In the genomic region with DNA sequence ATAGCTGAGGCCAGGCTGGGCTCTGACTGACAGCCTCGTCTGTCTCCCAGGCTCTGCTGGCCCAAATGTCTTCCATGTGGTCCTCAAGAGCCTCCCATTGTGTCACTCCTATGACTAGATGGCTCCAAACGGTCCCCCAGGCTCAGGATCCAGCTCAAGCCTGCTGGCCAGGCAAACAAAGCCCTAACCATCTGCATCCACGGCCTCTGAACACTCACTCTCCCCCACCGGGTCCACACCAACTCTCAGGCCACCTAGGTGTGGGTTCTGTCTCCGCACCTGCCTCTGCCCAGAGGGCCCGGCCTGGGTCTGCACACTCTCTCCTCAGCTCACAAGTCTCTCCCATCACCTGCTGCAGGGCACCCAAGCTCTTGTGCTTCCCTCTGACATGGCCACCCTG, we compare ENCODE assay signal across 11 cellular contexts. TPM values are rescaled to one million over a fixed set of nuclear protein-coding genes. Genes with fewer than 3 reads are reported as not detected.
DNase-seq lines count a peak whose midpoint lies in the region; ATAC-seq lines count a peak whose summit lies in the region.
"Had no signal": no experiment of that assay in that cellular context is flagged by ENCODE, and none has a peak within 500 bp of the region (broad histone marks: within the 10 kb centered on the region; RNA-seq: fewer than 3 reads in every experiment).

No MANE protein-coding gene starts in this region.

- no peak overlapping the region for H3K14ac ChIP-seq in neuronal stem cell (ENCODE audit: low read length)

- no peak overlapping the region for H2AFZ ChIP-seq in neuronal stem cell (ENCODE audit: low read length)

- no peak overlapping the region for H2BK15ac ChIP-seq in neuronal stem cell (ENCODE audit: low read length)

- H2BK12ac ChIP-seq in neuronal stem cell (ENCODE audit: low read length): no peak overlapping the region

- H3K27ac ChIP-seq in neuronal stem cell (replicated peaks; ENCODE audit: low read length): no peak overlapping the region
- H3K27ac ChIP-seq: HL-60 had no signal

- H3K36me3 ChIP-seq in neuronal stem cell (replicated peaks in 1 of 2; ENCODE audit: control insufficient read depth in 2 of 2, insufficient read depth in 2 of 2, low read length in 2 of 2): no peaks in the 10 kb centered on the region
- H3K36me3 ChIP-seq: BE2C had no signal

- intact Hi-C loops in cardiac septum (cut with DNase I): no loop called here
- intact Hi-C loops in left cardiac atrium (cut with DNase I): no loop called here

- no peaks in the 10 kb centered on the region for H3K4me1 ChIP-seq in neuronal stem cell (ENCODE audit: control insufficient read depth in 2 of 2, insufficient read depth in 1 of 2, low read depth in 1 of 2, low read length in 2 of 2)

- no peak overlapping the region for H3K4me3 ChIP-seq in neuronal stem cell (ENCODE audit: low read length in 2 of 2)

- peaks cover 0 to 4% (median 0%) of the 10 kb centered on the region in 3 experiments for H3K27me3 ChIP-seq in neuronal stem cell (ENCODE audit: control insufficient read depth in 3 of 3, insufficient read depth in 3 of 3, low read depth in 1 of 3, low read length in 3 of 3)
- H3K27me3 ChIP-seq: BE2C had no signal

- peak overlapping the region; percentile 73 for H3K27ac Mint-ChIP-seq in activated T-helper 17 cell treated with anti-CD3 and anti-CD28 coated beads, Interleukin-2, amount 50 U/mL, for 72 hours

- ATAC-seq in left cardiac atrium: no peak
- no peak for ATAC-seq in activated T-helper 17 cell treated with anti-CD3 and anti-CD28 coated beads, Interleukin-2, amount 50 U/mL, for 72 hours (replicated peaks)
- no peak for ATAC-seq in GM19455 (IDR thresholded peaks at IDR 0.05; ENCODE audit: unreplicated experiment)

- H3K36me3 Mint-ChIP-seq in activated T-helper 17 cell treated with anti-CD3 and anti-CD28 coated beads, Interleukin-2, amount 50 U/mL, for 72 hours (ENCODE audit: low read depth): peaks cover 9% of the 10 kb centered on the region

- WGBS in neuronal stem cell (ENCODE audit: extremely low coverage in 2 of 2, insufficient read length in 2 of 2, insufficient replicate concordance in 1 of 2), 2 donors: no CpG with 5 or more reads among the region's 6 CpGs

- H3K79me1 ChIP-seq in neuronal stem cell (ENCODE audit: low read depth, low read length): no peaks in the 10 kb centered on the region

- H3K9me3 Mint-ChIP-seq in activated T-helper 17 cell treated with anti-CD3 and anti-CD28 coated beads, Interleukin-2, amount 50 U/mL, for 72 hours: peaks cover 4% of the 10 kb centered on the region

- H2BK5ac ChIP-seq in neuronal stem cell (ENCODE audit: low read length): no peak overlapping the region

- DNase-seq in cardiac septum (ENCODE audit: low spot score): peak; percentile 50
- no peak for DNase-seq in left cardiac atrium
- DNase-seq in neuronal stem cell (ENCODE audit: low spot score): no peak
- no peak for DNase-seq in central memory CD4-positive, alpha-beta T cell
- DNase-seq in ecto neural progenitor cell (ENCODE audit: low spot score): no peak
- DNase-seq: BE2C, DMS53, GF-D8 had no signal

- H3K9me3 ChIP-seq in neuronal stem cell (replicated peaks in 1 of 2; ENCODE audit: control insufficient read depth in 2 of 2, insufficient read depth in 1 of 2, low read depth in 1 of 2, low read length in 2 of 2): peaks cover 0 to 1% of the 10 kb centered on the region in 2 donors
- H3K9me3 ChIP-seq: BE2C had no signal

- H3K27me3 Mint-ChIP-seq in activated T-helper 17 cell treated with anti-CD3 and anti-CD28 coated beads, Interleukin-2, amount 50 U/mL, for 72 hours: no peaks in the 10 kb centered on the region

- no peak overlapping the region for H3K9ac ChIP-seq in neuronal stem cell (ENCODE audit: low read depth, low read length, poor library complexity)

- no peak overlapping the region for H4K91ac ChIP-seq in neuronal stem cell (ENCODE audit: low read depth, low read length, poor library complexity)

- no peak overlapping the region for H3K4me2 ChIP-seq in neuronal stem cell (ENCODE audit: insufficient read depth, low read length, poor library complexity, severe bottlenecking)

- no peak overlapping the region for H3K4me3 Mint-ChIP-seq in activated T-helper 17 cell treated with anti-CD3 and anti-CD28 coated beads, Interleukin-2, amount 50 U/mL, for 72 hours

- no peak overlapping the region for H3K4ac ChIP-seq in neuronal stem cell (ENCODE audit: low read length)

- H3K18ac ChIP-seq in neuronal stem cell (ENCODE audit: low read length): peak overlapping the region; percentile 41

- H3K23ac ChIP-seq in neuronal stem cell (ENCODE audit: low read depth, low read length, poor library complexity): no peak overlapping the region

- no peak overlapping the region for H4K8ac ChIP-seq in neuronal stem cell (ENCODE audit: low read depth, low read length)

- peaks cover 4% of the 10 kb centered on the region for H3K4me1 Mint-ChIP-seq in activated T-helper 17 cell treated with anti-CD3 and anti-CD28 coated beads, Interleukin-2, amount 50 U/mL, for 72 hours

- H2AK5ac ChIP-seq in neuronal stem cell (ENCODE audit: low read depth, low read length): no peak overlapping the region

- no peak overlapping the region for H2BK120ac ChIP-seq in neuronal stem cell (ENCODE audit: low read depth, low read length)

RNA-seq across cellular contexts. Expression of a gene that starts 52.9 kb away (rescaled TPM):
- total RNA-seq in cardiac septum (not detected), left cardiac atrium (under 1 TPM; 0.10 to 0.21 TPM)
- total RNA-seq in activated T-helper 17 cell treated with anti-CD3 and anti-CD28 coated beads, Interleukin-2, amount 50 U/mL, for 72 hours: 10 to 100 TPM; 13.1 to 34.6 TPM
- 2.2 TPM for polyA plus RNA-seq in neuronal stem cell (2013, experiment 1 of 2)
- polyA plus RNA-seq in neuronal stem cell (2013, experiment 2 of 2): 2.1 TPM

Comparison
In these comparisons a context has a peak if more than half of its experiments do, and no peak if none do; other contexts are left out.
1. RNA of a gene that starts 52.9 kb away (total RNA-seq): 13.1 to 34.6 TPM in activated T-helper 17 cell treated with anti-CD3 and anti-CD28 coated beads, Interleukin-2, amount 50 U/mL, for 72 hours; 0.10 to 0.21 TPM in left cardiac atrium and not detected in cardiac septum (single experiment); every median in the first group is over 10 times any median in the second.